ENCODE assay signal across 23 cellular contexts in genomic region chr2:84729224-84729623, GRCh38.
"Had no signal": no experiment of that assay in that cellular context is flagged by ENCODE, and none has a peak within 500 bp of the region (broad histone marks: within the 10 kb centered on the region; RNA-seq: fewer than 3 reads in every experiment).

No MANE protein-coding gene starts in this region.

- H3K27ac ChIP-seq: HL-60, KMS-11, SJSA1, SK-N-MC had no signal

- H3K27ac Mint-ChIP-seq: IgD-negative memory B cell had no signal

- ATAC-seq: K562 had no signal

- H3K4me3 ChIP-seq: K562, SJSA1, SK-N-MC had no signal

- H3K36me3 Mint-ChIP-seq: IgD-negative memory B cell had no signal

- H3K9me3 ChIP-seq: SJSA1 had no signal

- H3K4me1 ChIP-seq: SJSA1 had no signal

- H3K27me3 Mint-ChIP-seq: IgD-negative memory B cell had no signal

- DNase-seq: Kasumi-1, MM.1S, NCI-H1092 treated with DMSO at 0.1 percent for 48 hours, NCI-H1436, NCI-H187, NCI-H2029, NCI-H2081 treated with DMSO at 0.1 percent for 48 hours, NCI-H2171, NCI-H226, NCI-H446, NCI-H510A, NCI-H524 treated with DMSO at 0.1 percent for 48 hours, NCI-H69, NCI-H774, Right ventricle myocardium superior, RPMI8226, SIG-M5 had no signal

- H3K9ac ChIP-seq: KMS-11 had no signal

- H3K36me3 ChIP-seq: SJSA1 had no signal

- H3K27me3 ChIP-seq: SJSA1 had no signal
